In the genomic region with DNA sequence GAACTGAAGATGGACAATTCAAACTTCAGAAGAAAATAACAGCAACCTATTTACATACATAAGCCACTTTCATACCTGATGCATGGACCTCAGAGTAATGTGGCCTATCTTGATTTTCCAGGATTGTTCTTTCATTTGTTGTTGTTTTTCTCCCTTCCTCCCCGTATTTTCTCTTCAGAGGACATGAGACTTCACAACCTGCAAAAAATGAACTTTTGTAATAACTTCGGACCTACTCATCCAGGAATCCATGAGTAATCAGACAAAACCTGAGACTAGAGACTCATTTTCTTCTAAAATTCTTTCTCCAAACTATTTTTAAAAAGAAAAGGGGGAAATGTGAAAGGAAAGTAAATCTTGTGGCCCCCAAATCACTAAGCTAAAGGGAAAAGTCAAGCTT, we compare ENCODE assay signal across 32 cellular contexts. TPM values are rescaled to one million over a fixed set of nuclear protein-coding genes. Genes with fewer than 3 reads are reported as not detected.
A peak's percentile ranks its signal among the peaks of the same experiment; 100 is the strongest.
DNase-seq lines count a peak whose midpoint lies in the region; ATAC-seq, FAIRE-seq and TF ChIP-seq lines count a peak whose summit lies in the region.
"Had no signal": no experiment of that assay in that cellular context is flagged by ENCODE, and none has a peak within 500 bp of the region (broad histone marks: within the 10 kb centered on the region; RNA-seq: fewer than 3 reads in every experiment).

No MANE protein-coding gene starts in this region.

- H3K4me3 Mint-ChIP-seq in astrocyte (ENCODE audit: unreplicated experiment) (no peak overlapping the region), osteocyte (ENCODE audit: unreplicated experiment) (no peak overlapping the region)
- H3K4me3 Mint-ChIP-seq: CD14-positive monocyte; CD4-positive, alpha-beta memory T cell; CD4-positive, CD25-positive, alpha-beta regulatory T cell; CD8-positive, alpha-beta memory T cell had no signal

- DNase-seq in mammary epithelial cell (peak; percentile 36), breast epithelium (ENCODE audit: low spot score in 2 of 2) (no peak), HS-5 (ENCODE audit: low read depth) (peak; percentile 18), astrocyte (ENCODE audit: low read depth) (peak; percentile 34), trophoblast cell (peak; percentile 43 to 93), osteocyte (ENCODE audit: extremely low spot score, unreplicated experiment) (no peak)
- DNase-seq: BE2C; C1 segment of cervical spinal cord; CD4-positive, alpha-beta memory T cell; CD4-positive, CD25-positive, alpha-beta regulatory T cell; CD8-positive, alpha-beta memory T cell; COR-L47; DMS 273 treated with DMSO at 0.1 percent for 48 hours; DMS153; DMS53; DMS79; DND-41; EL; GDM1 had no signal

- H3K9ac ChIP-seq in mammary epithelial cell (ENCODE audit: insufficient read depth, low read length) (no peak overlapping the region), astrocyte (ENCODE audit: low read length) (no peak overlapping the region), trophoblast cell (ENCODE audit: low read length) (no peak overlapping the region)
- H3K9ac ChIP-seq: BLaER1 had no signal

- no peaks in the 10 kb centered on the region for H3K79me1 ChIP-seq in trophoblast cell (ENCODE audit: low read length)

- H4K20me1 ChIP-seq in mammary epithelial cell (ENCODE audit: insufficient read depth, low read length) (no peaks in the 10 kb centered on the region), astrocyte (ENCODE audit: insufficient read depth, low read length) (no peaks in the 10 kb centered on the region)
- H4K20me1 ChIP-seq: BLaER1 had no signal

- no peak overlapping the region for H4K91ac ChIP-seq in trophoblast cell (ENCODE audit: low read depth, low read length)

- H2BK5ac ChIP-seq in trophoblast cell (ENCODE audit: low read depth, low read length, poor library complexity) = no peak overlapping the region

- H3K36me3 Mint-ChIP-seq in astrocyte (ENCODE audit: low read depth, unreplicated experiment) (no peaks in the 10 kb centered on the region), osteocyte (ENCODE audit: unreplicated experiment) (no peaks in the 10 kb centered on the region)
- H3K36me3 Mint-ChIP-seq: CD14-positive monocyte; CD4-positive, CD25-positive, alpha-beta regulatory T cell had no signal

- no peak overlapping the region for H3K14ac ChIP-seq in trophoblast cell (ENCODE audit: low read length)

- H3K27me3 ChIP-seq in mammary epithelial cell (ENCODE audit: insufficient read depth, low read length) = no peaks in the 10 kb centered on the region
- H3K27me3 ChIP-seq in breast epithelium = no peaks in the 10 kb centered on the region
- peaks cover 8% of the 10 kb centered on the region for H3K27me3 ChIP-seq in astrocyte (ENCODE audit: insufficient read depth, low read length)
- no peaks in the 10 kb centered on the region for H3K27me3 ChIP-seq in trophoblast cell (ENCODE audit: insufficient read depth, low read length)
- H3K27me3 ChIP-seq: BE2C, BLaER1 had no signal

- H3K9me3 ChIP-seq in mammary epithelial cell (replicated peaks; ENCODE audit: insufficient read depth, low read length) = peaks cover 2% of the 10 kb centered on the region
- peaks cover 3 to 8% of the 10 kb centered on the region in 2 donors for H3K9me3 ChIP-seq in breast epithelium
- no peaks in the 10 kb centered on the region for H3K9me3 ChIP-seq in astrocyte (ENCODE audit: insufficient read depth, low read depth, low read length)
- H3K9me3 ChIP-seq in trophoblast cell (ENCODE audit: insufficient read depth, low read depth, low read length) = no peaks in the 10 kb centered on the region
- H3K9me3 ChIP-seq: A549, BE2C had no signal

- BruUV-seq in mammary epithelial cell (replicated peaks; lab: Mats Ljungman, UMichigan) = no TSS peak

- H3K18ac ChIP-seq in trophoblast cell (ENCODE audit: low read length) = no peak overlapping the region

- intact Hi-C loops in mammary epithelial cell (cut with micrococcal nuclease) (no loop called here), breast epithelium (cut with DNase I; ENCODE audit: low total_unique reads) (no loop called here)

- H3K36me3 ChIP-seq in mammary epithelial cell (ENCODE audit: insufficient read depth, low read length) (no peaks in the 10 kb centered on the region), breast epithelium (no peaks in the 10 kb centered on the region), astrocyte (ENCODE audit: insufficient read depth, low read length) (no peaks in the 10 kb centered on the region), trophoblast cell (ENCODE audit: control insufficient read depth in 1 of 2, insufficient read depth in 2 of 2, low read length in 2 of 2) (no peaks in the 10 kb centered on the region)
- H3K36me3 ChIP-seq: BE2C, BLaER1 had no signal

- H3K4me1 ChIP-seq in mammary epithelial cell (ENCODE audit: insufficient read depth, low read length) (no peaks in the 10 kb centered on the region), breast epithelium (no peaks in the 10 kb centered on the region), astrocyte (ENCODE audit: insufficient read depth, low read length) (no peaks in the 10 kb centered on the region), trophoblast cell (ENCODE audit: control insufficient read depth in 1 of 2, insufficient read depth in 2 of 2, low read length in 2 of 2) (no peaks in the 10 kb centered on the region)
- H3K4me1 ChIP-seq: A549, BE2C, BLaER1 had no signal

- no peak for FAIRE-seq in astrocyte (lab: Jason Lieb, UNC)
- FAIRE-seq: A549, GM12878, GM12892, GM18507, GM19239 had no signal

- dilution Hi-C loops in mammary epithelial cell (cut with HindIII; ENCODE audit: low sequenced_read_pairs) = no loop called here

- no peak overlapping the region for H2AK5ac ChIP-seq in trophoblast cell (ENCODE audit: low read length)

- no peak for TF ChIP-seq POLR2A in breast epithelium (IDR thresholded peaks at IDR 0.05)

- CTCF ChIA-PET in mammary epithelial cell (lab: Charles Lee; ENCODE audit: low non-redundant PET) = no interaction called here

- H3K23ac ChIP-seq in trophoblast cell (ENCODE audit: low read length) = no peak overlapping the region

- H4K8ac ChIP-seq in trophoblast cell (ENCODE audit: low read depth, low read length) = no peak overlapping the region

- H3K27ac Mint-ChIP-seq in astrocyte (ENCODE audit: unreplicated experiment) = no peak overlapping the region
- no peak overlapping the region for H3K27ac Mint-ChIP-seq in osteocyte (ENCODE audit: unreplicated experiment)
- H3K27ac Mint-ChIP-seq: CD14-positive monocyte; CD4-positive, alpha-beta memory T cell; CD8-positive, alpha-beta memory T cell had no signal

- no peak overlapping the region for H2BK12ac ChIP-seq in trophoblast cell (ENCODE audit: low read length)

- no peak overlapping the region for H4K12ac ChIP-seq in trophoblast cell (ENCODE audit: low read depth, low read length)

- H3K4me3 ChIP-seq in mammary epithelial cell (replicated peaks in 1 of 3; ENCODE audit: insufficient read depth in 1 of 3, low read depth in 2 of 3, low read length in 3 of 3) (no peak overlapping the region), breast epithelium (no peak overlapping the region), astrocyte (ENCODE audit: insufficient read depth, low read depth, low read length) (no peak overlapping the region), trophoblast cell (ENCODE audit: low read depth, low read length) (no peak overlapping the region)
- H3K4me3 ChIP-seq: A549, BLaER1, GM12878 had no signal

- WGBS in mammary epithelial cell (ENCODE audit: low coverage, missing lambda C conversion rate) = 31% methylated on average over 2 of the region's 2 CpGs
- WGBS in trophoblast cell (ENCODE audit: extremely low coverage, insufficient coverage, insufficient read length) = no CpG with 5 or more reads among the region's 2 CpGs

- in situ Hi-C loops in mammary epithelial cell (cut with MboI; ENCODE audit: low sequenced_read_pairs in 2 of 2) = no loop called here

- TF ChIP-seq CTCF in mammary epithelial cell (conservative IDR thresholded peaks at IDR 0.05 in 1 of 2, IDR thresholded peaks at IDR 0.05 in 1 of 2; ENCODE audit: extremely low read depth in 1 of 2, insufficient read depth in 1 of 2, low read depth in 1 of 2, low read length in 2 of 2) = no peak
- TF ChIP-seq CTCF in breast epithelium (IDR thresholded peaks at IDR 0.05) = no peak
- TF ChIP-seq CTCF in astrocyte (IDR thresholded peaks at IDR 0.05; ENCODE audit: insufficient read depth, low read depth, low read length) = no peak
- TF ChIP-seq CTCF in osteocyte (IDR thresholded peaks at IDR 0.05) = no peak

- H2AFZ ChIP-seq in mammary epithelial cell (ENCODE audit: low read depth, low read length) (peak overlapping the region; percentile 5), astrocyte (ENCODE audit: low read depth, low read length) (no peak overlapping the region), trophoblast cell (ENCODE audit: insufficient read depth, low read length, poor library complexity) (no peak overlapping the region)

- H3K4me2 ChIP-seq in mammary epithelial cell (ENCODE audit: insufficient read depth, low read depth, low read length) (no peak overlapping the region), astrocyte (ENCODE audit: low read length) (peak overlapping the region; percentile 9), trophoblast cell (ENCODE audit: low read length) (no peak overlapping the region)
- H3K4me2 ChIP-seq: A549, BLaER1 had no signal

- H3K27me3 Mint-ChIP-seq in astrocyte (ENCODE audit: low read depth, unreplicated experiment) (peaks cover 2% of the 10 kb centered on the region), osteocyte (ENCODE audit: unreplicated experiment) (peaks cover 11% of the 10 kb centered on the region)

- H3K79me2 ChIP-seq in mammary epithelial cell (ENCODE audit: insufficient read depth, low read length) (no peaks in the 10 kb centered on the region), astrocyte (ENCODE audit: insufficient read depth, low read length) (no peaks in the 10 kb centered on the region), trophoblast cell (ENCODE audit: control insufficient read depth, insufficient read depth, low read length, poor library complexity) (no peaks in the 10 kb centered on the region)

- H2BK120ac ChIP-seq in trophoblast cell (ENCODE audit: insufficient read depth, low read length, poor library complexity) = no peak overlapping the region

- H3K27ac ChIP-seq in mammary epithelial cell (ENCODE audit: insufficient read depth, low read depth, low read length) (no peak overlapping the region), breast epithelium (no peak overlapping the region), astrocyte (ENCODE audit: low read depth, low read length) (no peak overlapping the region), trophoblast cell (ENCODE audit: low read depth, low read length) (no peak overlapping the region)
- H3K27ac ChIP-seq: 22Rv1, A549, BLaER1 had no signal

- H3K4me1 Mint-ChIP-seq in astrocyte (ENCODE audit: low read depth, unreplicated experiment) (peaks cover 6% of the 10 kb centered on the region), osteocyte (ENCODE audit: unreplicated experiment) (no peaks in the 10 kb centered on the region)
- H3K4me1 Mint-ChIP-seq: CD14-positive monocyte; CD4-positive, alpha-beta memory T cell; CD4-positive, CD25-positive, alpha-beta regulatory T cell; CD8-positive, alpha-beta memory T cell had no signal

- H3K9me3 Mint-ChIP-seq in astrocyte (ENCODE audit: unreplicated experiment) (peaks cover 8% of the 10 kb centered on the region), osteocyte (ENCODE audit: unreplicated experiment) (peaks cover 21% of the 10 kb centered on the region)

- no peak overlapping the region for H3K4ac ChIP-seq in trophoblast cell (ENCODE audit: low read depth, low read length)

- ATAC-seq in GM21717 (IDR thresholded peaks at IDR 0.05; ENCODE audit: unreplicated experiment) (no peak), GM18511 (IDR thresholded peaks at IDR 0.05; ENCODE audit: unreplicated experiment) (no peak)
- ATAC-seq: A549, GM12878 had no signal

RNA-seq across cellular contexts. Expression of gene PLA2G5, which starts 17.6 kb away (rescaled TPM):
- total RNA-seq in mammary epithelial cell (not detected), breast epithelium (1 to 10 TPM in 2 of 3 donors, under 1 TPM in 1; 0.88 to 9.4 (median 1.3) TPM), astrocyte (not detected in 2 replicates), osteocyte (not detected in 2 replicates)
- 0.07 TPM for polyA plus RNA-seq in mammary epithelial cell
- polyA minus RNA-seq in mammary epithelial cell = not detected
- not detected in 2 replicates for polyA plus RNA-seq in trophoblast cell (2013)
- total RNA-seq: A172; CD4-positive, alpha-beta memory T cell; CD4-positive, CD25-positive, alpha-beta regulatory T cell; CD8-positive, alpha-beta memory T cell; Daoy; G401 had no signal
- polyA plus RNA-seq: A549; CD14-positive monocyte; CD4-positive, alpha-beta memory T cell; CD4-positive, CD25-positive, alpha-beta regulatory T cell; CD8-positive, alpha-beta memory T cell had no signal

Comparison
In these comparisons a context has a peak if more than half of its experiments do, and no peak if none do; other contexts are left out.
1. DNase-seq: peak in mammary epithelial cell (single experiment), HS-5 (single experiment), astrocyte (single experiment) and trophoblast cell (2 of 2); none in breast epithelium (0 of 2) and osteocyte (single experiment).